Comparison of ENCODE assay signal across 8 cellular contexts in the genomic region with DNA sequence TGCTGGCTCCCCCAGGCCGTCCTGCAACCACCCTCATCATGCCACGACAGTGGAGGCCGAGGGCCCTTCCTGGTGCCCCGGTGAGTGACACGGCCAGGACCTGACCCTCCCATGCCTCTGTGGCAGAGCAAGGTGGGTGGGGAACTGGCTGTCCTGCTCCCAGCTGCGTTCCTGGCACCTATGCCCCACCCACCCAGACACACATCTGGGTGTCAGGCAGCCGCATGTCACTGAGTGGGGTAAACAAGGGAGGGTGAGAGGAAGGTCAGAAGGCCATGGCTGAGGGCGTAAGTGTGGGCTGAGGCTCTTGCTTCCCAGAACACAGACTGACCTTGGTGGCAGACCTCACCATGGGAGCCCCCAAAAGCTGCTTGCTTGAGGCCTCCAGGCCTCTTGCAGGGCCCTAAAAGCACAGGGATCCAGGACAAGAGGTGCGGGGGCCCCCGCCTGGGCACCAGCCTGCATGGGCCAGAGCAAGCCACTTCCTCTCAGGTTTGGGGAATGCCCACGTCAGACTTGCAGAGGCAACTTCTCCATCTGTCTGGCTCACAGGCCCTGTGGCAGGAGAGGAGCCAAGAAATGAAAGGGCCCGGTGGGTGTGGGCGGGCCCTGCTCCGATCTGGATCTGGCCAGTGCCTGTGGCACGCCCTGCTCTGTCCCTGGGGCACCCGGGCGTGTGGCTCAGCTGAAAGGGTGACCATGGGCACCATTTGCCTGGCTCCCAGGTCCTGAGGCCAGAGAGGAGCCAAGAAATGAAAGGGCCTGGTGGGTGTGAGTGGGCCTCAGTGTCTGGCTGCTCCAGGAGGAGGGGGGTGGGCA. TPM values are rescaled to one million over a fixed set of nuclear protein-coding genes. Genes with fewer than 3 reads are reported as not detected.
A peak's percentile ranks its signal among the peaks of the same experiment; 100 is the strongest.
DNase-seq lines count a peak whose midpoint lies in the region; ATAC-seq and TF ChIP-seq lines count a peak whose summit lies in the region.

No MANE protein-coding gene starts in this region.

- H3K4me1 Mint-ChIP-seq in activated B cell treated with CpG ODN at 0.5 μM for 24 hours = peaks cover 39% of the 10 kb centered on the region

- H3K27ac Mint-ChIP-seq in activated B cell treated with CpG ODN at 0.5 μM for 24 hours = peak overlapping the region; percentile 84

- H3K9me3 ChIP-seq in esophagus muscularis mucosa (no peaks in the 10 kb centered on the region), neutrophil (no peaks in the 10 kb centered on the region)

- TF ChIP-seq CTCF in GM13976 (IDR thresholded peaks at IDR 0.05; ENCODE audit: borderline replicate concordance, control extremely low read depth, extremely low read depth, insufficient read depth, missing control alignments) (no peak), activated B cell treated with CpG ODN at 0.5 μM for 24 hours (IDR thresholded peaks at IDR 0.05) (no peak), esophagus muscularis mucosa (IDR thresholded peaks at IDR 0.05) (no peak), neutrophil (IDR thresholded peaks at IDR 0.05) (peak; percentile 58)

- intact Hi-C loops in activated B cell treated with CpG ODN at 0.5 μM for 24 hours (cut with micrococcal nuclease) (loop anchor here (1.0 to 2.0 kb wide), 3 partner anchors 10 to 186 kb away; partner anchors contain the start of gene RAC3), esophagus muscularis mucosa (cut with DNase I) (no loop called here)

- H3K27ac ChIP-seq in esophagus muscularis mucosa (replicated peaks in 1 of 4) (peak overlapping the region; percentile 54 to 72 (median 65)), neutrophil (peak overlapping the region; percentile 100)

- no peak overlapping the region for H3K4me3 ChIP-seq in esophagus muscularis mucosa
- peak overlapping the region; percentile 66 to 84 for H3K4me3 ChIP-seq in neutrophil (ENCODE audit: low read depth in 1 of 2, low read length in 1 of 2)

- H3K4me1 ChIP-seq in esophagus muscularis mucosa (peaks cover 26 to 52% (median 41%) of the 10 kb centered on the region in 4 donors), neutrophil (ENCODE audit: control insufficient read depth in 1 of 2, insufficient read depth in 1 of 2, low read depth in 1 of 2, low read length in 1 of 2) (peaks cover 88 to 96% of the 10 kb centered on the region in 2 experiments)

- ATAC-seq in activated B cell treated with CpG ODN at 0.5 μM for 24 hours (ENCODE audit: low read depth) (peak; percentile 74), HG02885 (IDR thresholded peaks at IDR 0.05; ENCODE audit: poor library complexity, unreplicated experiment) (no peak)

- H3K9me3 Mint-ChIP-seq in activated B cell treated with CpG ODN at 0.5 μM for 24 hours = no peaks in the 10 kb centered on the region

- H3K36me3 ChIP-seq in esophagus muscularis mucosa = no peaks in the 10 kb centered on the region
- H3K36me3 ChIP-seq in neutrophil = no peaks in the 10 kb centered on the region

- H3K36me3 Mint-ChIP-seq in activated B cell treated with CpG ODN at 0.5 μM for 24 hours (ENCODE audit: low read depth) = no peaks in the 10 kb centered on the region

- no peaks in the 10 kb centered on the region for H3K27me3 Mint-ChIP-seq in activated B cell treated with CpG ODN at 0.5 μM for 24 hours

- H3K27me3 ChIP-seq in esophagus muscularis mucosa (no peaks in the 10 kb centered on the region), neutrophil (no peaks in the 10 kb centered on the region)

- CTCF ChIA-PET in activated B cell treated with CpG ODN at 0.5 μM for 24 hours (lab: Charles Lee) = interaction anchor here (1.6 kb wide), 1 partner anchor 11 kb away, joined by 7 read pairs; no protein-coding TSS in a partner anchor

- POLR2A ChIA-PET in activated B cell treated with CpG ODN at 0.5 μM for 24 hours (lab: Charles Lee) = interaction anchor here (0.9 to 8.1 kb wide), 5 partner anchors 10 to 179 kb away, joined by 4 to 60 read pairs (median 11); partner anchors contain the start of genes DCXR and SLC16A3

- no peak for TF ChIP-seq POLR2A in esophagus muscularis mucosa (IDR thresholded peaks at IDR 0.05; ENCODE audit: low read depth)

- 47% methylated on average over 11 of the region's 17 CpGs for WGBS in esophagus muscularis mucosa

- in situ Hi-C loops in GM13976 (cut with MboI; ENCODE audit: low sequenced_read_pairs, unreplicated experiment) = no loop called here

- TF ChIP-seq EP300 in esophagus muscularis mucosa (IDR thresholded peaks at IDR 0.05) = no peak

- peak overlapping the region; percentile 57 for H3K4me3 Mint-ChIP-seq in activated B cell treated with CpG ODN at 0.5 μM for 24 hours

- DNase-seq in GM13976 (ENCODE audit: low spot score) (peak; percentile 73), HS-5 (ENCODE audit: low read depth) (peak; percentile 79), activated B cell treated with CpG ODN at 0.5 μM for 24 hours (peak; percentile 60), esophagus muscularis mucosa (ENCODE audit: extremely low spot score) (no peak), NCI-H2227 (lab: John Stamatoyannopoulos, UW; ENCODE audit: unreplicated experiment) (no peak), retina (no peak)

RNA-seq across cellular contexts. Expression of gene CCDC57, which starts 3.9 kb away (rescaled TPM):
- total RNA-seq in activated B cell treated with CpG ODN at 0.5 μM for 24 hours = 56.6 TPM in 2 replicates
- 10 to 100 TPM in 3 of 4 donors, 1 to 10 TPM in 1; 8.4 to 21.6 (median 16.4) TPM for total RNA-seq in esophagus muscularis mucosa

RNA-seq across cellular contexts. Expression of gene SLC16A3, which starts 12.3 kb away (rescaled TPM):
- total RNA-seq in activated B cell treated with CpG ODN at 0.5 μM for 24 hours (24.6 and 26.5 TPM in 2 replicates), esophagus muscularis mucosa (10 to 100 TPM; 17.0 to 28.8 (median 23.4) TPM)

RNA-seq across cellular contexts. Expression of gene CSNK1D, which starts 57.0 kb away (rescaled TPM):
- total RNA-seq in activated B cell treated with CpG ODN at 0.5 μM for 24 hours (147 and 170 TPM in 2 replicates), esophagus muscularis mucosa (10 to 100 TPM; 47.2 to 65.5 (median 61.0) TPM)

Comparison
In these comparisons a context has a peak if more than half of its experiments do, and no peak if none do; other contexts are left out.
1. DNase-seq: peak in GM13976 (single experiment), HS-5 (single experiment) and activated B cell treated with CpG ODN at 0.5 μM for 24 hours (single experiment); none in esophagus muscularis mucosa (single experiment), NCI-H2227 (single experiment) and retina (single experiment).
2. H3K4me3 ChIP-seq: peak in neutrophil (2 of 2); none in esophagus muscularis mucosa (0 of 4).